ENCODE assay signal across 8 cellular contexts in genomic region chr5:177607452-177608192, GRCh38. TPM values are rescaled to one million over a fixed set of nuclear protein-coding genes. Genes with fewer than 3 reads are reported as not detected.
DNase-seq lines count a peak whose midpoint lies in the region; ATAC-seq and TF ChIP-seq lines count a peak whose summit lies in the region.

No MANE protein-coding gene starts in this region.

- no peak overlapping the region for H3K4me3 ChIP-seq in dorsolateral prefrontal cortex

- no peaks in the 10 kb centered on the region for H3K27me3 ChIP-seq in dorsolateral prefrontal cortex

- ATAC-seq in HG03460 (IDR thresholded peaks at IDR 0.05; ENCODE audit: unreplicated experiment), result peak; percentile 60

- peak overlapping the region in 21 of 59 donors; percentile 13 to 62 (median 43) for H3K27ac ChIP-seq in dorsolateral prefrontal cortex

- TF ChIP-seq CTCF in dorsolateral prefrontal cortex (IDR thresholded peaks at IDR 0.05 in 54 of 56, conservative IDR thresholded peaks at IDR 0.05 in 2 of 56; ENCODE audit: low read depth in 1 of 56, partially characterized antibody in 56 of 56), result peak; percentile 27 to 85 (median 74)

- peak; percentile 81 for DNase-seq in EH (ENCODE audit: low read depth)
- DNase-seq in NCI-H748 (lab: John Stamatoyannopoulos, UW; ENCODE audit: unreplicated experiment), result peak; percentile 84
- peak; percentile 59 for DNase-seq in activated CD4-positive, alpha-beta T cell treated with anti-CD3 and anti-CD28 coated beads, Interleukin-2, amount 50 U/mL, for 1 hour
- DNase-seq in dorsolateral prefrontal cortex, result peak; percentile 53 to 86 (median 82)
- DNase-seq in medulla oblongata (ENCODE audit: extremely low spot score), result peak; percentile 71
- DNase-seq in stimulated activated CD8-positive, alpha-beta memory T cell treated with anti-CD3 and anti-CD28 coated beads, Interleukin-12 subunit alpha, Interleukin-12 subunit beta, amount 100 ng/mL, for 4 hours (ENCODE audit: low read depth), result peak; percentile 10
- DNase-seq in OCI-M2 (lab: John Stamatoyannopoulos, UW; ENCODE audit: unreplicated experiment), result no peak

- intact Hi-C loops in dorsolateral prefrontal cortex (cut with DNase I), result loop anchor here (10.0 kb wide), 2 partner anchors 253 to 547 kb away; partner anchors contain the start of genes NHP2 (in 2 of the 2), LMAN2 (in 1 of the 2) and RGS14 (in 1 of the 2)

RNA-seq across cellular contexts. Expression of gene B4GALT7, which starts 7.7 kb away (rescaled TPM):
- total RNA-seq in dorsolateral prefrontal cortex, result 10 to 100 TPM; 17.5 to 45.7 (median 25.3) TPM

RNA-seq across cellular contexts. Expression of gene TMED9, which starts 15.6 kb away (rescaled TPM):
- 10 to 100 TPM; 47.5 to 89.0 (median 63.8) TPM for total RNA-seq in dorsolateral prefrontal cortex

RNA-seq across cellular contexts. Expression of gene FAM193B, which starts 53.3 kb away (rescaled TPM):
- total RNA-seq in dorsolateral prefrontal cortex, result 100 to 1,000 TPM in 113 of 120 experiments, 10 to 100 TPM in 7; 91.8 to 259 (median 127) TPM
